ENCODE assay signal across 1 cellular context in the genomic region with DNA sequence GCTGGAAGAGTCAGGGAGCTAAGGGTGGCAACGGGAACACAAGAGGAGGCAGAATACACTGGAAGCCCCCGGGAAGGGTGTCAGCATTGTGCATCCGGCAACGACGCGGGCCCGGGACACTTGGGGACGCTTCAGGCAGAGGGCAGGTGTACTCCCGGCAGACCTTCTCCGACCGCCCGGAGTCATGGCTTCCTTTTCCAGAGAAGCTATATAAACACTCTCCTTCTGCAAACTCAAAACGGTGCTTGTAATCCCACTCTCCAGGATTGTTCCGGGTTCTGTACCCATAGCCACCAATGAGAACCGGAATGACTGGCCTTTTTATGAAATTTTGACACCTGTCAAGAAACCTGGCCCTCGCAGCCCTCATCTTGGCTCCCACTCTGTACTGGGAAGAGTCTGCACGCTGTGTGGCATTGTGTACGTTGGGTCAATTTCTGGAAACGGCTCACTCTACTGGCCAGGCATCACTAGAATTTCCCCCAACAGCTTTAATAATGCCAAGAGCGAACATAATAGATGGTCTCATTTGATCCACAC.
TF ChIP-seq lines count a peak whose summit lies in the region.

No MANE protein-coding gene starts in this region.

TF ChIP-seq in GM12878, 131 proteins besides CTCF, POLR2A, EP300 and RAD21:
- TF ChIP-seq, protein P1, sequence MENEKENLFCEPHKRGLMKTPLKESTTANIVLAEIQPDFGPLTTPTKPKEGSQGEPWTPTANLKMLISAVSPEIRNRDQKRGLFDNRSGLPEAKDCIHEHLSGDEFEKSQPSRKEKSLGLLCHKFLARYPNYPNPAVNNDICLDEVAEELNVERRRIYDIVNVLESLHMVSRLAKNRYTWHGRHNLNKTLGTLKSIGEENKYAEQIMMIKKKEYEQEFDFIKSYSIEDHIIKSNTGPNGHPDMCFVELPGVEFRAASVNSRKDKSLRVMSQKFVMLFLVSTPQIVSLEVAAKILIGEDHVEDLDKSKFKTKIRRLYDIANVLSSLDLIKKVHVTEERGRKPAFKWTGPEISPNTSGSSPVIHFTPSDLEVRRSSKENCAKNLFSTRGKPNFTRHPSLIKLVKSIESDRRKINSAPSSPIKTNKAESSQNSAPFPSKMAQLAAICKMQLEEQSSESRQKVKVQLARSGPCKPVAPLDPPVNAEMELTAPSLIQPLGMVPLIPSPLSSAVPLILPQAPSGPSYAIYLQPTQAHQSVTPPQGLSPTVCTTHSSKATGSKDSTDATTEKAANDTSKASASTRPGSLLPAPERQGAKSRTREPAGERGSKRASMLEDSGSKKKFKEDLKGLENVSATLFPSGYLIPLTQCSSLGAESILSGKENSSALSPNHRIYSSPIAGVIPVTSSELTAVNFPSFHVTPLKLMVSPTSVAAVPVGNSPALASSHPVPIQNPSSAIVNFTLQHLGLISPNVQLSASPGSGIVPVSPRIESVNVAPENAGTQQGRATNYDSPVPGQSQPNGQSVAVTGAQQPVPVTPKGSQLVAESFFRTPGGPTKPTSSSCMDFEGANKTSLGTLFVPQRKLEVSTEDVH (IDR thresholded peaks at IDR 0.05; ENCODE audit: low read depth, partially characterized antibody), result no peak
- no peak for TF ChIP-seq SUZ12 (IDR thresholded peaks at IDR 0.05; ENCODE audit: unreplicated experiment)
- no peak for TF ChIP-seq RB1 (IDR thresholded peaks at IDR 0.05; ENCODE audit: borderline replicate concordance)
